In the genomic region with DNA sequence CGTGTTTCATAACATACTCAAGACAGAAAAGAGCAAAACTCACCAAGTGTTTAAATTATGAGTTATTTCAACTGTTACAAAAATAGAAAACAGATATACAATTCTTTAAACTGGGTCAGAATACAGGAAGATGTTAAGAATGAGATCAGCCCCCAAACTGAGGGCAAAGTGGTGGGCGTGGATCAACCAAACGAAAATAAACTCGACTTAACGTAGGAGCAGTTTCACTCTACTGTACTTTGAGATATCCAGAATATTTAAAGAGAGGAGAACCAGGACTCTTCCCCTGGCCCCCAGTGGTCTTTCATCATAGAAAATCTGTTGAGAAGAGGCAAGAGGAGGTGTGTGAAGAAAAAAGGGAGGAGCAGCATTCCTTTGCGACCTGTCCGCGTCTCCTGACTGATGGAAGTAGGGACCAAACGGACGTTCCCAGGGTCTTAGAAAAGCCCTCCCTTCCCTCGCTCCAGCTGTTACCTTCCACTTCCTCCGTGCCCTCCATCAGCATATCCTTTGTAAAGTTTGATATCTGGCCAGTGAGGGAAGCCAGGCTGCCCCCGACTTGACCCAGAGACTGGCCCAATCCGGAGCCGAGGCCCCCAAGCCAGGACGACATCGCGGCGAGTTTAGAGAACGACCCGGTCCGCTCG, we compare ENCODE assay signal across 8 cellular contexts. TPM values are rescaled to one million over a fixed set of nuclear protein-coding genes. Genes with fewer than 3 reads are reported as not detected.
A peak's percentile ranks its signal among the peaks of the same experiment; 100 is the strongest.
DNase-seq lines count a peak whose midpoint lies in the region; ATAC-seq and TF ChIP-seq lines count a peak whose summit lies in the region.

No MANE protein-coding gene starts in this region.

- peak overlapping the region; percentile 91 for H3K4me3 Mint-ChIP-seq in activated naive CD4-positive, alpha-beta T cell treated with anti-CD3 and anti-CD28 coated beads, Interleukin-2, amount 10 ng/mL, durations not matched to agents 7 days and 5 days

- no peaks in the 10 kb centered on the region for H3K27me3 Mint-ChIP-seq in activated naive CD4-positive, alpha-beta T cell treated with anti-CD3 and anti-CD28 coated beads, Interleukin-2, amount 10 ng/mL, durations not matched to agents 7 days and 5 days

- CTCF ChIA-PET in activated naive CD4-positive, alpha-beta T cell treated with anti-CD3 and anti-CD28 coated beads, Interleukin-2, amount 10 ng/mL, durations not matched to agents 7 days and 5 days (lab: Charles Lee): interaction anchor here (2.2 kb wide), 1 partner anchor 68 kb away, joined by 10 read pairs; the partner anchor contains the start of gene ATXN3

- H3K9me3 Mint-ChIP-seq in activated naive CD4-positive, alpha-beta T cell treated with anti-CD3 and anti-CD28 coated beads, Interleukin-2, amount 10 ng/mL, durations not matched to agents 7 days and 5 days: no peaks in the 10 kb centered on the region

- H3K36me3 Mint-ChIP-seq in activated naive CD4-positive, alpha-beta T cell treated with anti-CD3 and anti-CD28 coated beads, Interleukin-2, amount 10 ng/mL, durations not matched to agents 7 days and 5 days: peaks cover 16% of the 10 kb centered on the region

- TF ChIP-seq CTCF in omental fat pad (IDR thresholded peaks at IDR 0.05): no peak

- peak; percentile 57 for DNase-seq in AG08396 (ENCODE audit: low spot score)
- peak; percentile 51 for DNase-seq in NCI-H446 treated with DMSO at 0.1 percent for 48 hours (lab: John Stamatoyannopoulos, UW)
- DNase-seq in activated naive CD4-positive, alpha-beta T cell treated with anti-CD3 and anti-CD28 coated beads, Interleukin-2, amount 10 ng/mL, durations not matched to agents 7 days and 5 days: peak; percentile 34
- peak; percentile 84 for DNase-seq in glomerular visceral epithelial cell (ENCODE audit: extremely low spot score)
- DNase-seq in omental fat pad (ENCODE audit: low spot score): no peak
- no peak for DNase-seq in NCI-H774 (lab: John Stamatoyannopoulos, UW)

- H3K27ac Mint-ChIP-seq in activated naive CD4-positive, alpha-beta T cell treated with anti-CD3 and anti-CD28 coated beads, Interleukin-2, amount 10 ng/mL, durations not matched to agents 7 days and 5 days: peak overlapping the region; percentile 99

- TF ChIP-seq POLR2A in GM18505 (IDR thresholded peaks at IDR 0.05; ENCODE audit: borderline replicate concordance, extremely low read depth, insufficient read depth, insufficient read length): no peak

- H3K4me1 Mint-ChIP-seq in activated naive CD4-positive, alpha-beta T cell treated with anti-CD3 and anti-CD28 coated beads, Interleukin-2, amount 10 ng/mL, durations not matched to agents 7 days and 5 days: peaks cover 45% of the 10 kb centered on the region

- ATAC-seq in GM18505 (IDR thresholded peaks at IDR 0.05; ENCODE audit: unreplicated experiment): peak; percentile 16
- peak; percentile 17 for ATAC-seq in HG03095 (IDR thresholded peaks at IDR 0.05; ENCODE audit: unreplicated experiment)
- ATAC-seq in omental fat pad (ENCODE audit: low FRiP score): peak; percentile 59

RNA-seq across cellular contexts. Expression of gene TRIP11, which starts 0.7 kb away (rescaled TPM):
- total RNA-seq in omental fat pad: 10 to 100 TPM; 26.2 to 43.6 (median 40.6) TPM

Comparison
In these comparisons a context has a peak if more than half of its experiments do, and no peak if none do; other contexts are left out.
1. DNase-seq: peak in AG08396 (single experiment), NCI-H446 treated with DMSO at 0.1 percent for 48 hours (single experiment), activated naive CD4-positive, alpha-beta T cell treated with anti-CD3 and anti-CD28 coated beads, Interleukin-2, amount 10 ng/mL, durations not matched to agents 7 days and 5 days (single experiment) and glomerular visceral epithelial cell (single experiment); none in omental fat pad (single experiment) and NCI-H774 (single experiment).
2. Peak in every context shown above with its lines, with median percentiles within 50 percentile points of each other: ATAC-seq.